Comparison of ENCODE assay signal across 10 cellular contexts in the genomic region with DNA sequence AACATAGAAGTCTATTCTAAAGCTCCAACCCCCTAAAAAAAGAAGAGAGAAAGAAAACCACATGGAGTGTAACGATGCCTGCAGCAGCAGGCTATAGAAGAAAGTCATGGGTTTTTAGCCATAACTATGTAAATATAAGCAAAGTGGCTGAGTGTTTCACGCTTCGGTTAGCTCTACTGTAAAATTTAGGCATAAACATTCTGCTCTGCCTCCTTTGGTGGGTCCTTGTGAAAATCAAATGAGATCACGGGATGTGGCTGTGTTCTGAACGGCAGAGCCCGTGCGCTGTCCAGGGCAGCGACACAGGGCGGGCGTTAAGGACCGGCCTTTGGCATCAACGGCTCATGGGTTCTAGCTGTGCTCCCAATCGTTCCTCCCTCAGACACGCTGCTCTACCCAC.
DNase-seq lines count a peak whose midpoint lies in the region; ATAC-seq and TF ChIP-seq lines count a peak whose summit lies in the region.
"Had no signal": no experiment of that assay in that cellular context is flagged by ENCODE, and none has a peak within 500 bp of the region (broad histone marks: within the 10 kb centered on the region; RNA-seq: fewer than 3 reads in every experiment).

No MANE protein-coding gene starts in this region.

- H3K4me1 Mint-ChIP-seq in CD14-positive monocyte: peaks cover 80% of the 10 kb centered on the region

- DNase-seq in CD14-positive monocyte (ENCODE audit: low spot score) (no peak), adipocyte (ENCODE audit: low read depth) (peak; percentile 44), NCI-H1436 treated with DMSO at 0.1 percent for 48 hours (lab: John Stamatoyannopoulos, UW) (no peak), amniotic stem cell (lab: John Stamatoyannopoulos, UW) (no peak)
- DNase-seq in stimulated activated CD4-positive, alpha-beta T cell treated with anti-CD3 and anti-CD28 coated beads, Interleukin-1b, Interleukin-23, amount 100 ng/mL, for 48 hours: no peak

- H3K9me3 Mint-ChIP-seq in CD14-positive monocyte: peaks cover 0 to 3% (median 0%) of the 10 kb centered on the region in 7 donors

- no peaks in the 10 kb centered on the region for H3K27me3 ChIP-seq in adipocyte (replicated peaks; ENCODE audit: control insufficient read depth, insufficient read depth, low read length)
- H3K27me3 ChIP-seq: cardiac muscle cell had no signal

- peak overlapping the region in 6 of 7 donors; percentile 58 to 97 (median 96) for H3K27ac Mint-ChIP-seq in CD14-positive monocyte

- peaks cover 78% of the 10 kb centered on the region for H3K4me1 ChIP-seq in adipocyte (ENCODE audit: control insufficient read depth, insufficient read depth, low read length)
- H3K4me1 ChIP-seq: parathyroid adenoma had no signal

- no peak overlapping the region for H3K4me3 Mint-ChIP-seq in CD14-positive monocyte

- H3K4me3 ChIP-seq in adipocyte (ENCODE audit: low read length): no peak overlapping the region
- H3K4me3 ChIP-seq: cardiac muscle cell had no signal

- TF ChIP-seq POLR2A in GM19193 (IDR thresholded peaks at IDR 0.05; ENCODE audit: extremely low read depth, insufficient read depth, insufficient read length): peak; percentile 51

- no peaks in the 10 kb centered on the region for H3K27me3 Mint-ChIP-seq in CD14-positive monocyte (ENCODE audit: low read depth in 3 of 3)

- no peak overlapping the region for H3K9ac ChIP-seq in adipocyte (ENCODE audit: low read length)
- H3K9ac ChIP-seq: parathyroid adenoma had no signal

- H3K36me3 ChIP-seq in adipocyte (ENCODE audit: control insufficient read depth, insufficient read depth, low read length, severe bottlenecking): peaks cover 30% of the 10 kb centered on the region

- ATAC-seq in HG03060 (IDR thresholded peaks at IDR 0.05; ENCODE audit: low read depth, unreplicated experiment) (peak; percentile 96), SK-N-SH treated with all-trans-retinoic acid at 6 μM for 48 hours (no peak)

- no peak for TF ChIP-seq CTCF in CD14-positive monocyte (IDR thresholded peaks at IDR 0.05)

- intact Hi-C loops in CD14-positive monocyte (cut with micrococcal nuclease): no loop called here

- H3K9me3 ChIP-seq in adipocyte (ENCODE audit: control insufficient read depth, low read length): no peaks in the 10 kb centered on the region

- peaks cover 81 to 88% of the 10 kb centered on the region in 2 donors for H3K36me3 Mint-ChIP-seq in CD14-positive monocyte

TF ChIP-seq in SK-N-SH treated with all-trans-retinoic acid at 6 μM for 48 hours, 23 proteins besides CTCF, POLR2A, EP300 and RAD21:
- TF ChIP-seq ZNF565 (CRISPR knock-in tag; conservative IDR thresholded peaks at IDR 0.05; ENCODE audit: low read depth) (no peak), TOX (CRISPR knock-in tag; IDR thresholded peaks at IDR 0.05; ENCODE audit: borderline replicate concordance) (no peak), TCF4 (CRISPR knock-in tag; IDR thresholded peaks at IDR 0.05; ENCODE audit: borderline replicate concordance) (no peak), RARB (CRISPR knock-in tag; IDR thresholded peaks at IDR 0.05) (no peak), ARNTL (CRISPR knock-in tag; IDR thresholded peaks at IDR 0.05; ENCODE audit: borderline replicate concordance, low read depth) (no peak), GLIS3 (CRISPR knock-in tag; IDR thresholded peaks at IDR 0.05) (no peak), PPARA (CRISPR knock-in tag; IDR thresholded peaks at IDR 0.05; ENCODE audit: borderline replicate concordance) (no peak), ISL1 (CRISPR knock-in tag; IDR thresholded peaks at IDR 0.05) (no peak), ZNF8 (CRISPR knock-in tag; IDR thresholded peaks at IDR 0.05) (no peak), OSR1 (CRISPR knock-in tag; IDR thresholded peaks at IDR 0.05) (no peak), ZFP30 (CRISPR knock-in tag; IDR thresholded peaks at IDR 0.05) (no peak), ZNF70 (CRISPR knock-in tag; IDR thresholded peaks at IDR 0.05) (no peak), ZFP3 (CRISPR knock-in tag; IDR thresholded peaks at IDR 0.05) (no peak), ZC3H10 (CRISPR knock-in tag; IDR thresholded peaks at IDR 0.05) (no peak), CSDC2 (CRISPR knock-in tag; IDR thresholded peaks at IDR 0.05) (no peak)
- TF ChIP-seq, protein P1, sequence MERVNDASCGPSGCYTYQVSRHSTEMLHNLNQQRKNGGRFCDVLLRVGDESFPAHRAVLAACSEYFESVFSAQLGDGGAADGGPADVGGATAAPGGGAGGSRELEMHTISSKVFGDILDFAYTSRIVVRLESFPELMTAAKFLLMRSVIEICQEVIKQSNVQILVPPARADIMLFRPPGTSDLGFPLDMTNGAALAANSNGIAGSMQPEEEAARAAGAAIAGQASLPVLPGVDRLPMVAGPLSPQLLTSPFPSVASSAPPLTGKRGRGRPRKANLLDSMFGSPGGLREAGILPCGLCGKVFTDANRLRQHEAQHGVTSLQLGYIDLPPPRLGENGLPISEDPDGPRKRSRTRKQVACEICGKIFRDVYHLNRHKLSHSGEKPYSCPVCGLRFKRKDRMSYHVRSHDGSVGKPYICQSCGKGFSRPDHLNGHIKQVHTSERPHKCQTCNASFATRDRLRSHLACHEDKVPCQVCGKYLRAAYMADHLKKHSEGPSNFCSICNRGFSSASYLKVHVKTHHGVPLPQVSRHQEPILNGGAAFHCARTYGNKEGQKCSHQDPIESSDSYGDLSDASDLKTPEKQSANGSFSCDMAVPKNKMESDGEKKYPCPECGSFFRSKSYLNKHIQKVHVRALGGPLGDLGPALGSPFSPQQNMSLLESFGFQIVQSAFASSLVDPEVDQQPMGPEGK (CRISPR knock-in tag; IDR thresholded peaks at IDR 0.05; ENCODE audit: borderline replicate concordance): no peak
- TF ChIP-seq, protein P2, sequence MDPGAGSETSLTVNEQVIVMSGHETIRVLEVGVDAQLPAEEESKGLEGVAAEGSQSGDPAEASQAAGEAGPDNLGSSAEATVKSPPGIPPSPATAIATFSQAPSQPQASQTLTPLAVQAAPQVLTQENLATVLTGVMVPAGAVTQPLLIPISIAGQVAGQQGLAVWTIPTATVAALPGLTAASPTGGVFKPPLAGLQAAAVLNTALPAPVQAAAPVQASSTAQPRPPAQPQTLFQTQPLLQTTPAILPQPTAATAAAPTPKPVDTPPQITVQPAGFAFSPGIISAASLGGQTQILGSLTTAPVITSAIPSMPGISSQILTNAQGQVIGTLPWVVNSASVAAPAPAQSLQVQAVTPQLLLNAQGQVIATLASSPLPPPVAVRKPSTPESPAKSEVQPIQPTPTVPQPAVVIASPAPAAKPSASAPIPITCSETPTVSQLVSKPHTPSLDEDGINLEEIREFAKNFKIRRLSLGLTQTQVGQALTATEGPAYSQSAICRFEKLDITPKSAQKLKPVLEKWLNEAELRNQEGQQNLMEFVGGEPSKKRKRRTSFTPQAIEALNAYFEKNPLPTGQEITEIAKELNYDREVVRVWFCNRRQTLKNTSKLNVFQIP (CRISPR knock-in tag; IDR thresholded peaks at IDR 0.05; ENCODE audit: borderline replicate concordance, low read depth): no peak
- TF ChIP-seq, protein P3, sequence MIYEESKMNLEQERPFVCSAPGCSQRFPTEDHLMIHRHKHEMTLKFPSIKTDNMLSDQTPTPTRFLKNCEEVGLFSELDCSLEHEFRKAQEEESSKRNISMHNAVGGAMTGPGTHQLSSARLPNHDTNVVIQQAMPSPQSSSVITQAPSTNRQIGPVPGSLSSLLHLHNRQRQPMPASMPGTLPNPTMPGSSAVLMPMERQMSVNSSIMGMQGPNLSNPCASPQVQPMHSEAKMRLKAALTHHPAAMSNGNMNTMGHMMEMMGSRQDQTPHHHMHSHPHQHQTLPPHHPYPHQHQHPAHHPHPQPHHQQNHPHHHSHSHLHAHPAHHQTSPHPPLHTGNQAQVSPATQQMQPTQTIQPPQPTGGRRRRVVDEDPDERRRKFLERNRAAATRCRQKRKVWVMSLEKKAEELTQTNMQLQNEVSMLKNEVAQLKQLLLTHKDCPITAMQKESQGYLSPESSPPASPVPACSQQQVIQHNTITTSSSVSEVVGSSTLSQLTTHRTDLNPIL (CRISPR knock-in tag; IDR thresholded peaks at IDR 0.05; ENCODE audit: low read depth): no peak
- TF ChIP-seq, protein P4, sequence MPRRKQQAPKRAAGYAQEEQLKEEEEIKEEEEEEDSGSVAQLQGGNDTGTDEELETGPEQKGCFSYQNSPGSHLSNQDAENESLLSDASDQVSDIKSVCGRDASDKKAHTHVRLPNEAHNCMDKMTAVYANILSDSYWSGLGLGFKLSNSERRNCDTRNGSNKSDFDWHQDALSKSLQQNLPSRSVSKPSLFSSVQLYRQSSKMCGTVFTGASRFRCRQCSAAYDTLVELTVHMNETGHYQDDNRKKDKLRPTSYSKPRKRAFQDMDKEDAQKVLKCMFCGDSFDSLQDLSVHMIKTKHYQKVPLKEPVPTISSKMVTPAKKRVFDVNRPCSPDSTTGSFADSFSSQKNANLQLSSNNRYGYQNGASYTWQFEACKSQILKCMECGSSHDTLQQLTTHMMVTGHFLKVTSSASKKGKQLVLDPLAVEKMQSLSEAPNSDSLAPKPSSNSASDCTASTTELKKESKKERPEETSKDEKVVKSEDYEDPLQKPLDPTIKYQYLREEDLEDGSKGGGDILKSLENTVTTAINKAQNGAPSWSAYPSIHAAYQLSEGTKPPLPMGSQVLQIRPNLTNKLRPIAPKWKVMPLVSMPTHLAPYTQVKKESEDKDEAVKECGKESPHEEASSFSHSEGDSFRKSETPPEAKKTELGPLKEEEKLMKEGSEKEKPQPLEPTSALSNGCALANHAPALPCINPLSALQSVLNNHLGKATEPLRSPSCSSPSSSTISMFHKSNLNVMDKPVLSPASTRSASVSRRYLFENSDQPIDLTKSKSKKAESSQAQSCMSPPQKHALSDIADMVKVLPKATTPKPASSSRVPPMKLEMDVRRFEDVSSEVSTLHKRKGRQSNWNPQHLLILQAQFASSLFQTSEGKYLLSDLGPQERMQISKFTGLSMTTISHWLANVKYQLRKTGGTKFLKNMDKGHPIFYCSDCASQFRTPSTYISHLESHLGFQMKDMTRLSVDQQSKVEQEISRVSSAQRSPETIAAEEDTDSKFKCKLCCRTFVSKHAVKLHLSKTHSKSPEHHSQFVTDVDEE (CRISPR knock-in tag; IDR thresholded peaks at IDR 0.05): no peak
- TF ChIP-seq, protein P5, sequence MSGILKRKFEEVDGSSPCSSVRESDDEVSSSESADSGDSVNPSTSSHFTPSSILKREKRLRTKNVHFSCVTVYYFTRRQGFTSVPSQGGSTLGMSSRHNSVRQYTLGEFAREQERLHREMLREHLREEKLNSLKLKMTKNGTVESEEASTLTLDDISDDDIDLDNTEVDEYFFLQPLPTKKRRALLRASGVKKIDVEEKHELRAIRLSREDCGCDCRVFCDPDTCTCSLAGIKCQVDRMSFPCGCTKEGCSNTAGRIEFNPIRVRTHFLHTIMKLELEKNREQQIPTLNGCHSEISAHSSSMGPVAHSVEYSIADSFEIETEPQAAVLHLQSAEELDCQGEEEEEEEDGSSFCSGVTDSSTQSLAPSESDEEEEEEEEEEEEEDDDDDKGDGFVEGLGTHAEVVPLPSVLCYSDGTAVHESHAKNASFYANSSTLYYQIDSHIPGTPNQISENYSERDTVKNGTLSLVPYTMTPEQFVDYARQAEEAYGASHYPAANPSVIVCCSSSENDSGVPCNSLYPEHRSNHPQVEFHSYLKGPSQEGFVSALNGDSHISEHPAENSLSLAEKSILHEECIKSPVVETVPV (CRISPR knock-in tag; IDR thresholded peaks at IDR 0.05): no peak
